8 cellular contexts compared by ENCODE assay signal in genomic region chr10:110568055-110568735, GRCh38.
DNase-seq lines count a peak whose midpoint lies in the region; ATAC-seq, FAIRE-seq and TF ChIP-seq lines count a peak whose summit lies in the region.

No MANE protein-coding gene starts in this region.

- TF ChIP-seq CTCF in GM10266 (IDR thresholded peaks at IDR 0.05; ENCODE audit: control insufficient read depth, insufficient read depth, low read depth, missing control alignments): no peak

- H3K27me3 Mint-ChIP-seq in effector memory CD8-positive, alpha-beta T cell: peaks cover 17 to 18% of the 10 kb centered on the region in 2 donors

- peak overlapping the region; percentile 98 to 99 for H3K27ac Mint-ChIP-seq in effector memory CD8-positive, alpha-beta T cell

- H3K9me3 Mint-ChIP-seq in effector memory CD8-positive, alpha-beta T cell: no peaks in the 10 kb centered on the region

- peak; percentile 52 for DNase-seq in GM10266 (ENCODE audit: extremely low spot score)
- DNase-seq in Kasumi-1 (lab: John Stamatoyannopoulos, UW): peak; percentile 62 to 63
- DNase-seq in activated CD4-positive, alpha-beta T cell treated with anti-CD3 and anti-CD28 coated beads, Interleukin-2, amount 50 U/mL, for 4 hours: peak; percentile 42
- peak; percentile 48 to 59 (median 49) for DNase-seq in effector memory CD8-positive, alpha-beta T cell
- peak; percentile 43 for DNase-seq in midbrain (lab: John Stamatoyannopoulos, UW)
- DNase-seq in stimulated activated CD8-positive, alpha-beta memory T cell treated with anti-CD3 and anti-CD28 coated beads, Interleukin-4, amount 100 ng/mL, for 24 hours (ENCODE audit: low read depth): peak; percentile 37
- DNase-seq in RCC 7860 (ENCODE audit: low spot score): no peak

- ATAC-seq in GM21825 (IDR thresholded peaks at IDR 0.05; ENCODE audit: unreplicated experiment): peak; percentile 31
- peak; percentile 45 for ATAC-seq in effector memory CD8-positive, alpha-beta T cell (replicated peaks)

- H3K36me3 Mint-ChIP-seq in effector memory CD8-positive, alpha-beta T cell (ENCODE audit: insufficient read depth): peaks cover 12% of the 10 kb centered on the region

- H3K4me1 Mint-ChIP-seq in effector memory CD8-positive, alpha-beta T cell (ENCODE audit: low read depth in 2 of 2): peaks cover 25 to 27% of the 10 kb centered on the region in 2 donors

- no peak for FAIRE-seq in RCC 7860 (lab: Jason Lieb, UNC)

- H3K4me3 Mint-ChIP-seq in effector memory CD8-positive, alpha-beta T cell: peak overlapping the region; percentile 93 to 98
